9 cellular contexts compared by ENCODE assay signal in genomic region chr3:178518660-178519396, GRCh38. TPM values are rescaled to one million over a fixed set of nuclear protein-coding genes. Genes with fewer than 3 reads are reported as not detected.
DNase-seq lines count a peak whose midpoint lies in the region; ATAC-seq lines count a peak whose summit lies in the region.
"Had no signal": no experiment of that assay in that cellular context is flagged by ENCODE, and none has a peak within 500 bp of the region (broad histone marks: within the 10 kb centered on the region; RNA-seq: fewer than 3 reads in every experiment).

No MANE protein-coding gene starts in this region.

- no peaks in the 10 kb centered on the region for H3K27me3 Mint-ChIP-seq in T-cell

- H3K4me1 Mint-ChIP-seq in T-cell = no peaks in the 10 kb centered on the region

- H3K36me3 Mint-ChIP-seq in T-cell = no peaks in the 10 kb centered on the region

- H3K27ac Mint-ChIP-seq in T-cell = no peak overlapping the region
- H3K27ac Mint-ChIP-seq: activated CD8-positive, alpha-beta T cell treated with anti-CD3 and anti-CD28 coated beads for 36 hours had no signal

- H3K4me3 Mint-ChIP-seq in T-cell = no peak overlapping the region
- H3K4me3 Mint-ChIP-seq: activated CD8-positive, alpha-beta T cell treated with anti-CD3 and anti-CD28 coated beads for 36 hours had no signal

- DNase-seq in kidney tubule cell (ENCODE audit: low spot score) (peak; percentile 13), glomerular visceral epithelial cell (ENCODE audit: extremely low spot score) (no peak), T-cell (no peak), sciatic nerve (ENCODE audit: low spot score) (no peak)
- no peak for DNase-seq in stimulated activated CD4-positive, alpha-beta T cell treated with anti-CD3 and anti-CD28 coated beads, Interleukin-4, amount 100 ng/mL, for 4 hours
- DNase-seq: activated CD8-positive, alpha-beta T cell treated with anti-CD3 and anti-CD28 coated beads for 36 hours had no signal

- intact Hi-C loops in sciatic nerve (cut with DNase I) = no loop called here

- ATAC-seq in GM18868 (IDR thresholded peaks at IDR 0.05; ENCODE audit: unreplicated experiment) (peak; percentile 77), GM21786 (IDR thresholded peaks at IDR 0.05; ENCODE audit: unreplicated experiment) (peak; percentile 81), HG03460 (IDR thresholded peaks at IDR 0.05; ENCODE audit: unreplicated experiment) (peak; percentile 75), T-cell (replicated peaks in 1 of 4) (no peak), sciatic nerve (no peak)
- ATAC-seq: activated CD8-positive, alpha-beta T cell treated with anti-CD3 and anti-CD28 coated beads for 36 hours had no signal

- CTCF ChIA-PET in T-cell (lab: Charles Lee) = no interaction called here

- POLR2A ChIA-PET in T-cell (lab: Charles Lee) = no interaction called here

- no peaks in the 10 kb centered on the region for H3K9me3 Mint-ChIP-seq in T-cell
- H3K9me3 Mint-ChIP-seq: activated CD8-positive, alpha-beta T cell treated with anti-CD3 and anti-CD28 coated beads for 36 hours had no signal

RNA-seq across cellular contexts. Expression of gene KCNMB2, which starts 17.4 kb away (rescaled TPM):
- total RNA-seq in T-cell = not detected
- total RNA-seq in sciatic nerve = not detected
- total RNA-seq: activated CD8-positive, alpha-beta T cell treated with anti-CD3 and anti-CD28 coated beads for 36 hours had no signal

Comparison
In these comparisons a context has a peak if more than half of its experiments do, and no peak if none do; other contexts are left out.
1. ATAC-seq: peak in GM18868 (single experiment), GM21786 (single experiment) and HG03460 (single experiment); none in T-cell (0 of 4) and sciatic nerve (single experiment).